In genomic region chr3:126339466-126339865, GRCh38 we compare ENCODE assay signal across 19 cellular contexts. TPM values are rescaled to one million over a fixed set of nuclear protein-coding genes. Genes with fewer than 3 reads are reported as not detected.
"Had no signal": no experiment of that assay in that cellular context is flagged by ENCODE, and none has a peak within 500 bp of the region (broad histone marks: within the 10 kb centered on the region; RNA-seq: fewer than 3 reads in every experiment).

No MANE protein-coding gene starts in this region.

- DNase-seq: activated CD8-positive, alpha-beta T cell treated with anti-CD3 and anti-CD28 coated beads, Interleukin-2, amount 10 ng/mL, durations not matched to agents 7 days and 5 days; activated naive CD4-positive, alpha-beta T cell treated with anti-CD3 and anti-CD28 coated beads for 36 hours; activated T-cell treated with anti-CD3 and anti-CD28 coated beads for 4 hours; cortex of kidney; effector CD4-positive, alpha-beta T cell; esophagus squamous epithelium; glutamatergic neuron; left colon; occipital lobe; stimulated activated naive CD8-positive, alpha-beta T cell treated with anti-CD3 and anti-CD28 coated beads, Interleukin-15, amount 100 ng/mL, for 72 hours had no signal

- H3K36me3 Mint-ChIP-seq: naive thymus-derived CD8-positive, alpha-beta T cell had no signal

- H3K9me3 ChIP-seq: adrenal gland, esophagus squamous epithelium, prostate gland, spleen, testis had no signal

- H3K4me1 Mint-ChIP-seq: activated CD4-positive, alpha-beta T cell treated with anti-CD3 and anti-CD28 coated beads, Interleukin-2, amount 10 ng/mL, durations not matched to agents 24 days and 14 days; stimulated activated naive CD8-positive, alpha-beta T cell treated with anti-CD3 and anti-CD28 coated beads, Interleukin-15, amount 100 ng/mL, for 72 hours; T-helper 17 cell had no signal

- H3K27ac Mint-ChIP-seq: activated CD4-positive, alpha-beta T cell treated with anti-CD3 and anti-CD28 coated beads, Interleukin-2, amount 10 ng/mL, durations not matched to agents 24 days and 14 days; activated CD8-positive, alpha-beta T cell treated with anti-CD3 and anti-CD28 coated beads, Interleukin-2, amount 10 ng/mL, durations not matched to agents 7 days and 5 days; activated naive CD4-positive, alpha-beta T cell treated with anti-CD3 and anti-CD28 coated beads for 36 hours; naive thymus-derived CD8-positive, alpha-beta T cell; T-helper 17 cell had no signal

- H3K4me3 Mint-ChIP-seq: activated CD4-positive, alpha-beta T cell treated with anti-CD3 and anti-CD28 coated beads, Interleukin-2, amount 10 ng/mL, durations not matched to agents 24 days and 14 days; activated CD8-positive, alpha-beta T cell treated with anti-CD3 and anti-CD28 coated beads, Interleukin-2, amount 10 ng/mL, durations not matched to agents 7 days and 5 days; activated naive CD4-positive, alpha-beta T cell treated with anti-CD3 and anti-CD28 coated beads for 36 hours; naive thymus-derived CD8-positive, alpha-beta T cell; stimulated activated naive CD8-positive, alpha-beta T cell treated with anti-CD3 and anti-CD28 coated beads, Interleukin-15, amount 100 ng/mL, for 72 hours; T-helper 17 cell had no signal

- H3K27me3 ChIP-seq: adrenal gland, testis had no signal

- H3K36me3 ChIP-seq: adrenal gland, prostate gland, spleen had no signal

- H3K27ac ChIP-seq: adrenal gland, esophagus squamous epithelium, prostate gland, spleen, testis had no signal

- H3K9me3 Mint-ChIP-seq: activated CD4-positive, alpha-beta T cell treated with anti-CD3 and anti-CD28 coated beads, Interleukin-2, amount 10 ng/mL, durations not matched to agents 24 days and 14 days; activated naive CD4-positive, alpha-beta T cell treated with anti-CD3 and anti-CD28 coated beads for 36 hours; stimulated activated naive CD8-positive, alpha-beta T cell treated with anti-CD3 and anti-CD28 coated beads, Interleukin-15, amount 100 ng/mL, for 72 hours had no signal

- H3K4me1 ChIP-seq: adrenal gland, prostate gland, spleen had no signal

- H3K27me3 Mint-ChIP-seq: activated CD4-positive, alpha-beta T cell treated with anti-CD3 and anti-CD28 coated beads, Interleukin-2, amount 10 ng/mL, durations not matched to agents 24 days and 14 days had no signal

- H3K4me3 ChIP-seq: adrenal gland, esophagus squamous epithelium, prostate gland, spleen, testis had no signal

- ATAC-seq: activated CD8-positive, alpha-beta T cell treated with anti-CD3 and anti-CD28 coated beads, Interleukin-2, amount 10 ng/mL, durations not matched to agents 7 days and 5 days; left colon; naive thymus-derived CD8-positive, alpha-beta T cell; stimulated activated naive CD8-positive, alpha-beta T cell treated with anti-CD3 and anti-CD28 coated beads, Interleukin-15, amount 100 ng/mL, for 72 hours; T-helper 17 cell had no signal

RNA-seq across cellular contexts. Expression of gene KLF15, which starts 17.7 kb away (rescaled TPM):
- total RNA-seq: activated CD8-positive, alpha-beta T cell treated with anti-CD3 and anti-CD28 coated beads, Interleukin-2, amount 10 ng/mL, durations not matched to agents 7 days and 5 days had no signal

RNA-seq across cellular contexts. Expression of gene CFAP100, which starts 55.2 kb away (rescaled TPM):
- total RNA-seq: activated CD4-positive, alpha-beta T cell treated with anti-CD3 and anti-CD28 coated beads, Interleukin-2, amount 10 ng/mL, durations not matched to agents 24 days and 14 days; activated CD8-positive, alpha-beta T cell treated with anti-CD3 and anti-CD28 coated beads, Interleukin-2, amount 10 ng/mL, durations not matched to agents 7 days and 5 days; activated naive CD4-positive, alpha-beta T cell treated with anti-CD3 and anti-CD28 coated beads for 36 hours; adrenal gland; endothelial cell of umbilical vein; esophagus squamous epithelium; fibroblast of villous mesenchyme; left colon; naive thymus-derived CD8-positive, alpha-beta T cell; spleen; T-helper 17 cell had no signal
